15 cellular contexts compared by ENCODE assay signal in the genomic region with DNA sequence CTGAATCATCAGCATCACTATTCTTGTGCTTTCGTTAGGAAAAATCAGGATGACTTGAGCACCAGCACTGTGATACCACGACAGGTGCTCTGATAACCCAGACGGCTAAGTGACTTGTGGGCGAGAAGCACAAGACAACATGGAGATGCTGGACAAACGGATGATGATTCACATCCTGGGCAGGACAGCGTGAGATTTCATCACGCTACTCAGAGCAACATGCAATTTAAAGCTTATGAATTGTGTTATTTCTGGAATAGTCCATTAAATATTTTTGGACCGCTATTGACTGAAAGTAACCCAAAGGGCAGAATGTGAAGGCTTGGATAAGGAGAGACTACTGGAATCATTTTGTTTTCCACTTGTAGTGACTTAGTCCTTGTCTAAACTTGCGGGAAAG.
DNase-seq lines count a peak whose midpoint lies in the region; ATAC-seq and TF ChIP-seq lines count a peak whose summit lies in the region.
"Had no signal": no experiment of that assay in that cellular context is flagged by ENCODE, and none has a peak within 500 bp of the region (broad histone marks: within the 10 kb centered on the region; RNA-seq: fewer than 3 reads in every experiment).

No MANE protein-coding gene starts in this region.

- intact Hi-C loops in Right ventricle myocardium inferior (cut with DNase I) (no loop called here), aorta (cut with DNase I) (no loop called here)
- intact Hi-C loops in activated T-helper 1 cell treated with anti-CD3 and anti-CD28 coated beads, Interleukin-12 subunit alpha, Interleukin-12 subunit beta, Interleukin-2, Interleukin-4 antibody, amounts not matched to agents 30 ng/mL and 10 ng/mL and 1 ng/mL, durations not matched to agents 14 hours and 24 hours and 36 hours (cut with micrococcal nuclease): no loop called here

- H3K4me1 ChIP-seq in right atrium auricular region (no peaks in the 10 kb centered on the region), aorta (ENCODE audit: control insufficient read depth in 1 of 2, insufficient read depth in 2 of 2, low read length in 2 of 2) (no peaks in the 10 kb centered on the region)

- H3K4me3 ChIP-seq in right atrium auricular region: no peak overlapping the region
- no peak overlapping the region for H3K4me3 ChIP-seq in SK-N-MC
- H3K4me3 ChIP-seq in fibroblast of the aortic adventitia (ENCODE audit: low read depth, low read length): no peak overlapping the region
- H3K4me3 ChIP-seq in aorta (ENCODE audit: low read length in 2 of 2): no peak overlapping the region

- no peak overlapping the region for H3K4me3 Mint-ChIP-seq in activated T-helper 1 cell treated with anti-CD3 and anti-CD28 coated beads, Interleukin-12 subunit alpha, Interleukin-12 subunit beta, Interleukin-2, Interleukin-4 antibody, amounts not matched to agents 30 ng/mL and 10 ng/mL and 1 ng/mL, durations not matched to agents 14 hours and 24 hours and 36 hours
- H3K4me3 Mint-ChIP-seq: activated T-cell treated with anti-CD3 and anti-CD28 coated beads, Interleukin-2, amount 50 U/mL, for 4 hours; effector memory CD8-positive, alpha-beta T cell had no signal

- no peaks in the 10 kb centered on the region for H3K27me3 ChIP-seq in right atrium auricular region
- no peaks in the 10 kb centered on the region for H3K27me3 ChIP-seq in aorta (ENCODE audit: control insufficient read depth in 1 of 2, insufficient read depth in 2 of 2, low read length in 1 of 2)

- WGBS in aorta, 2 donors: 11 to 19% methylated on average over 9 of the region's 9 CpGs

- H3K9ac ChIP-seq in SK-N-MC (ENCODE audit: insufficient read length): no peak overlapping the region

- no peak overlapping the region for H3K27ac Mint-ChIP-seq in activated T-helper 1 cell treated with anti-CD3 and anti-CD28 coated beads, Interleukin-12 subunit alpha, Interleukin-12 subunit beta, Interleukin-2, Interleukin-4 antibody, amounts not matched to agents 30 ng/mL and 10 ng/mL and 1 ng/mL, durations not matched to agents 14 hours and 24 hours and 36 hours
- H3K27ac Mint-ChIP-seq: effector memory CD8-positive, alpha-beta T cell had no signal

- H3K4me1 Mint-ChIP-seq in activated T-helper 1 cell treated with anti-CD3 and anti-CD28 coated beads, Interleukin-12 subunit alpha, Interleukin-12 subunit beta, Interleukin-2, Interleukin-4 antibody, amounts not matched to agents 30 ng/mL and 10 ng/mL and 1 ng/mL, durations not matched to agents 14 hours and 24 hours and 36 hours (ENCODE audit: low read depth): no peaks in the 10 kb centered on the region

- H3K9me3 ChIP-seq in right atrium auricular region (no peaks in the 10 kb centered on the region), SK-N-MC (ENCODE audit: low read depth, low read length) (no peaks in the 10 kb centered on the region), aorta (ENCODE audit: control insufficient read depth, low read length) (no peaks in the 10 kb centered on the region)

- H3K27ac ChIP-seq in right atrium auricular region (no peak overlapping the region), SK-N-MC (peak overlapping the region; percentile 23; the same call in 1 of the 2 replicates), aorta (ENCODE audit: low read depth in 1 of 2, low read length in 2 of 2) (no peak overlapping the region)

- no peaks in the 10 kb centered on the region for H3K36me3 ChIP-seq in right atrium auricular region
- no peaks in the 10 kb centered on the region for H3K36me3 ChIP-seq in SK-N-MC (ENCODE audit: insufficient read depth, low read length)
- no peaks in the 10 kb centered on the region for H3K36me3 ChIP-seq in aorta (ENCODE audit: control insufficient read depth in 1 of 2, insufficient read depth in 2 of 2, low read length in 1 of 2)

- no peaks in the 10 kb centered on the region for H3K36me3 Mint-ChIP-seq in activated T-helper 1 cell treated with anti-CD3 and anti-CD28 coated beads, Interleukin-12 subunit alpha, Interleukin-12 subunit beta, Interleukin-2, Interleukin-4 antibody, amounts not matched to agents 30 ng/mL and 10 ng/mL and 1 ng/mL, durations not matched to agents 14 hours and 24 hours and 36 hours (ENCODE audit: low read depth)

- H3K27me3 Mint-ChIP-seq in activated T-helper 1 cell treated with anti-CD3 and anti-CD28 coated beads, Interleukin-12 subunit alpha, Interleukin-12 subunit beta, Interleukin-2, Interleukin-4 antibody, amounts not matched to agents 30 ng/mL and 10 ng/mL and 1 ng/mL, durations not matched to agents 14 hours and 24 hours and 36 hours (ENCODE audit: insufficient read depth): no peaks in the 10 kb centered on the region

- TF ChIP-seq CTCF in right atrium auricular region (IDR thresholded peaks at IDR 0.05) (no peak), fibroblast of the aortic adventitia (IDR thresholded peaks at IDR 0.05; ENCODE audit: insufficient read depth, low read length) (no peak)

- DNase-seq in right atrium auricular region (ENCODE audit: low spot score): peak; percentile 70
- no peak for DNase-seq in Right ventricle myocardium inferior (ENCODE audit: missing footprints)
- no peak for DNase-seq in SK-N-MC (ENCODE audit: low read depth, low spot score)
- DNase-seq in fibroblast of the aortic adventitia (ENCODE audit: low read depth): peak; percentile 94
- DNase-seq in aorta: peak in 1 of 2 donors; percentile 58
- DNase-seq in activated T-helper 1 cell treated with anti-CD3 and anti-CD28 coated beads, Interleukin-12 subunit alpha, Interleukin-12 subunit beta, Interleukin-2, Interleukin-4 antibody, amounts not matched to agents 30 ng/mL and 10 ng/mL and 1 ng/mL, durations not matched to agents 14 hours and 24 hours and 36 hours (ENCODE audit: low spot score): no peak
- DNase-seq: activated T-cell treated with anti-CD3 and anti-CD28 coated beads, Interleukin-2, amount 50 U/mL, for 4 hours; DND-41; effector memory CD8-positive, alpha-beta T cell; hippocampal formation; NCI-H1417 treated with DMSO at 0.1 percent for 48 hours; occipital lobe had no signal

- H3K9me3 Mint-ChIP-seq in activated T-helper 1 cell treated with anti-CD3 and anti-CD28 coated beads, Interleukin-12 subunit alpha, Interleukin-12 subunit beta, Interleukin-2, Interleukin-4 antibody, amounts not matched to agents 30 ng/mL and 10 ng/mL and 1 ng/mL, durations not matched to agents 14 hours and 24 hours and 36 hours: no peaks in the 10 kb centered on the region
- H3K9me3 Mint-ChIP-seq: activated T-cell treated with anti-CD3 and anti-CD28 coated beads, Interleukin-2, amount 50 U/mL, for 4 hours; effector memory CD8-positive, alpha-beta T cell had no signal

- ATAC-seq in Right ventricle myocardium inferior (no peak), aorta (ENCODE audit: low FRiP score) (peak; percentile 63), HG02623 (IDR thresholded peaks at IDR 0.05; ENCODE audit: unreplicated experiment) (no peak), GM21737 (IDR thresholded peaks at IDR 0.05; ENCODE audit: unreplicated experiment) (no peak)
- ATAC-seq: activated CD4-positive, CD25-positive, alpha-beta regulatory T cell treated with anti-CD3 and anti-CD28 coated beads, Interleukin-2, amount 50 U/mL, for 24 hours; activated T-cell treated with anti-CD3 and anti-CD28 coated beads, Interleukin-2, amount 50 U/mL, for 4 hours; effector memory CD8-positive, alpha-beta T cell had no signal

Comparison
In these comparisons a context has a peak if more than half of its experiments do, and no peak if none do; other contexts are left out.
1. DNase-seq: peak in right atrium auricular region (single experiment) and fibroblast of the aortic adventitia (single experiment); none in Right ventricle myocardium inferior (single experiment), SK-N-MC (single experiment) and activated T-helper 1 cell treated with anti-CD3 and anti-CD28 coated beads, Interleukin-12 subunit alpha, Interleukin-12 subunit beta, Interleukin-2, Interleukin-4 antibody, amounts not matched to agents 30 ng/mL and 10 ng/mL and 1 ng/mL, durations not matched to agents 14 hours and 24 hours and 36 hours (single experiment).